ENCODE assay signal across 1 cellular context in genomic region chr5:173303878-173304590, GRCh38.
TF ChIP-seq lines count a peak whose summit lies in the region.

No MANE protein-coding gene starts in this region.

TF ChIP-seq in K562, 482 proteins besides CTCF, POLR2A, EP300 and RAD21 (continued from another document and continues in another):
- TF ChIP-seq CREB5 (CRISPR knock-in tag; IDR thresholded peaks at IDR 0.05), result no peak
- no peak for TF ChIP-seq SNAPC5 (CRISPR knock-in tag; IDR thresholded peaks at IDR 0.05)
- no peak for TF ChIP-seq RBBP5 (IDR thresholded peaks at IDR 0.05; ENCODE audit: borderline replicate concordance, insufficient read depth, low read length, poor library complexity, severe bottlenecking)
- no peak for TF ChIP-seq GABPA (tag; conservative IDR thresholded peaks at IDR 0.05; ENCODE audit: low read depth)
- TF ChIP-seq ZNF449 (CRISPR knock-in tag; IDR thresholded peaks at IDR 0.05), result no peak
- TF ChIP-seq MAFG (tag; conservative IDR thresholded peaks at IDR 0.05), result peak; percentile 67
- TF ChIP-seq YY1 (IDR thresholded peaks at IDR 0.05; ENCODE audit: borderline replicate concordance in 1 of 3, control insufficient read depth in 1 of 3, extremely low read depth in 1 of 3, insufficient read depth in 3 of 3, insufficient read length in 1 of 3, insufficient replicate concordance in 2 of 3, low read depth in 1 of 3, low read length in 2 of 3), result no peak
- no peak for TF ChIP-seq SNIP1 (IDR thresholded peaks at IDR 0.05; ENCODE audit: low read depth)
- peak in 1 of 2 experiments; percentile 59; a peak in 1 of 4 replicates for TF ChIP-seq HDAC1 (IDR thresholded peaks at IDR 0.05)
- TF ChIP-seq BACH1 (tag; IDR thresholded peaks at IDR 0.05), result no peak
- TF ChIP-seq FOXK2 (conservative IDR thresholded peaks at IDR 0.05 in 1 of 2, IDR thresholded peaks at IDR 0.05 in 1 of 2; ENCODE audit: low read depth in 2 of 2), result peak in 1 of 2 experiments; percentile 46; a peak in 1 of 4 replicates
- no peak for TF ChIP-seq BRD9 (IDR thresholded peaks at IDR 0.05; ENCODE audit: low read depth, partially characterized antibody)
- TF ChIP-seq NR2F6 (CRISPR knock-in tag; IDR thresholded peaks at IDR 0.05), result no peak
- TF ChIP-seq JUNB (CRISPR knock-in tag; conservative IDR thresholded peaks at IDR 0.05), result no peak
- no peak for TF ChIP-seq TRIM25 (IDR thresholded peaks at IDR 0.05; ENCODE audit: borderline replicate concordance)
- TF ChIP-seq DIDO1 (tag; IDR thresholded peaks at IDR 0.05; ENCODE audit: low read depth), result no peak
- no peak for TF ChIP-seq ELK3 (CRISPR knock-in tag; IDR thresholded peaks at IDR 0.05)
- no peak for TF ChIP-seq ZKSCAN1 (IDR thresholded peaks at IDR 0.05; ENCODE audit: low read depth, low read length)
- TF ChIP-seq ATF7 (IDR thresholded peaks at IDR 0.05), result peak; percentile 39; the same call in 1 of the 2 replicates
- peak; percentile 72 for TF ChIP-seq L3MBTL2 (IDR thresholded peaks at IDR 0.05)
- no peak for TF ChIP-seq ETV1 (tag; conservative IDR thresholded peaks at IDR 0.05; ENCODE audit: low read depth)
- TF ChIP-seq FOSL1 (tag; conservative IDR thresholded peaks at IDR 0.05), result peak; percentile 63
- no peak for TF ChIP-seq MLLT1 (IDR thresholded peaks at IDR 0.05)
- TF ChIP-seq ZNF395 (CRISPR knock-in tag; IDR thresholded peaks at IDR 0.05), result 0 out of 2 replicates have a peak, but pooled peaks have one; percentile 19
- TF ChIP-seq ZNF507 (tag; conservative IDR thresholded peaks at IDR 0.05), result no peak
- TF ChIP-seq PHTF2 (CRISPR knock-in tag; IDR thresholded peaks at IDR 0.05), result no peak
- TF ChIP-seq EGR1 (conservative IDR thresholded peaks at IDR 0.05), result peak; percentile 24; the same call in 1 of the 2 replicates
- no peak for TF ChIP-seq BHLHE40 (IDR thresholded peaks at IDR 0.05; ENCODE audit: low read length)
- peak; percentile 41; the same call in 1 of the 2 replicates for TF ChIP-seq MAFF (IDR thresholded peaks at IDR 0.05; ENCODE audit: low read length)
- TF ChIP-seq HLTF (IDR thresholded peaks at IDR 0.05), result no peak
- TF ChIP-seq ATF1 (CRISPR knock-in tag; IDR thresholded peaks at IDR 0.05), result no peak
- 0 out of 2 replicates have a peak, but pooled peaks have one; percentile 34 for TF ChIP-seq ATF1 (tag; IDR thresholded peaks at IDR 0.05)
- TF ChIP-seq PHB (CRISPR knock-in tag; IDR thresholded peaks at IDR 0.05), result no peak
- no peak for TF ChIP-seq JUN (IDR thresholded peaks at IDR 0.05; ENCODE audit: borderline replicate concordance, low read depth, low read length)
- TF ChIP-seq JUN (CRISPR knock-in tag; IDR thresholded peaks at IDR 0.05; ENCODE audit: borderline replicate concordance), result no peak
- TF ChIP-seq TAF7 (tag; IDR thresholded peaks at IDR 0.05), result no peak
- TF ChIP-seq ESRRA (IDR thresholded peaks at IDR 0.05; ENCODE audit: borderline replicate concordance, low read depth), result peak; percentile 76
- TF ChIP-seq NFE2L1 (tag; IDR thresholded peaks at IDR 0.05; ENCODE audit: borderline replicate concordance, low read depth), result peak; percentile 41; the same call in 1 of the 2 replicates
- TF ChIP-seq SP1 (CRISPR knock-in tag; IDR thresholded peaks at IDR 0.05), result no peak
- no peak for TF ChIP-seq ZNF239 (CRISPR knock-in tag; IDR thresholded peaks at IDR 0.05)
- no peak for TF ChIP-seq ELF4 (CRISPR knock-in tag; IDR thresholded peaks at IDR 0.05)
- TF ChIP-seq E2F1 (CRISPR knock-in tag; IDR thresholded peaks at IDR 0.05), result no peak
- no peak for TF ChIP-seq NFIX (CRISPR knock-in tag; IDR thresholded peaks at IDR 0.05; ENCODE audit: low read depth)
- TF ChIP-seq TAF9B (IDR thresholded peaks at IDR 0.05; ENCODE audit: partially characterized antibody), result no peak
- no peak for TF ChIP-seq CHD2 (IDR thresholded peaks at IDR 0.05; ENCODE audit: low read depth, low read length)
- TF ChIP-seq HDAC3 (IDR thresholded peaks at IDR 0.05; ENCODE audit: borderline replicate concordance, partially characterized antibody), result no peak
- TF ChIP-seq SMARCA5 (IDR thresholded peaks at IDR 0.05), result no peak
- no peak for TF ChIP-seq PCBP1 (IDR thresholded peaks at IDR 0.05; ENCODE audit: low read depth, low read length, poor library complexity, severe bottlenecking)
- no peak for TF ChIP-seq NR2C2 (CRISPR knock-in tag; IDR thresholded peaks at IDR 0.05)
- TF ChIP-seq NR2C2 (tag; IDR thresholded peaks at IDR 0.05), result peak; percentile 82
- no peak for TF ChIP-seq GATA2 (CRISPR knock-in tag; IDR thresholded peaks at IDR 0.05)
- TF ChIP-seq DNMT1 (IDR thresholded peaks at IDR 0.05), result no peak
- no peak for TF ChIP-seq ZNF436 (CRISPR knock-in tag; IDR thresholded peaks at IDR 0.05)
- no peak for TF ChIP-seq ZNF121 (CRISPR knock-in tag; conservative IDR thresholded peaks at IDR 0.05)
- peak; percentile 49; the same call in 1 of the 2 replicates for TF ChIP-seq CBFA2T3 (IDR thresholded peaks at IDR 0.05)
- no peak for TF ChIP-seq ZBTB11 (CRISPR knock-in tag; IDR thresholded peaks at IDR 0.05)
- TF ChIP-seq MTA3 (IDR thresholded peaks at IDR 0.05; ENCODE audit: borderline replicate concordance), result 0 out of 2 replicates have a peak, but pooled peaks have one; percentile 11
- TF ChIP-seq IRF9 (tag; IDR thresholded peaks at IDR 0.05), result no peak
- TF ChIP-seq POLR3A (IDR thresholded peaks at IDR 0.05; ENCODE audit: borderline replicate concordance, extremely low read depth, insufficient read depth, insufficient read length), result no peak
- TF ChIP-seq ZBTB26 (CRISPR knock-in tag; IDR thresholded peaks at IDR 0.05), result no peak
